ENCODE assay signal across 33 cellular contexts in the genomic region with DNA sequence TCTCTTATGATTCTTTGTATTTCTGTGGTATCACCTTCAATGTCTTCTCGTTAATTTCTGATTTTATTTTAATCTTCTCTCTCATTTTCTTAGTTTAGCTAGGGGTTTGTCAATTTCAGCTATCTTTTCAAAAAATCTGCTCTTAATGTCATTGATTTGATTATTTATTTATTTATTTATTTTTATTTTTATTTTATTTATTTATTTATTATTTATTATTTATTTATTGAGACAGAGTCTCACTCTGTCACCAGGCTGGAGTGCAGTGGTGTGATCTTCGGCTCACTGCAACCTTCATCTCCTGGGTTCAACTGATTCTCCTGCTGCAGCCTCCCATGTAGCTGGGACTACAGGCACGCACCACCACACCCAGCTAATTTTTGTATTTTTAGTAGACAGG.
A peak's percentile ranks its signal among the peaks of the same experiment; 100 is the strongest.
DNase-seq lines count a peak whose midpoint lies in the region; ATAC-seq, FAIRE-seq and TF ChIP-seq lines count a peak whose summit lies in the region.
"Had no signal": no experiment of that assay in that cellular context is flagged by ENCODE, and none has a peak within 500 bp of the region (broad histone marks: within the 10 kb centered on the region; RNA-seq: fewer than 3 reads in every experiment).

No MANE protein-coding gene starts in this region.

- TF ChIP-seq EP300 in HepG2 (IDR thresholded peaks at IDR 0.05; ENCODE audit: low read depth in 2 of 2, low read length in 2 of 2) = no peak
- TF ChIP-seq EP300 in HepG2 (CRISPR knock-in tag; IDR thresholded peaks at IDR 0.05; ENCODE audit: borderline replicate concordance) = no peak

- no peak for ATAC-seq in WTC11
- ATAC-seq in HepG2 = no peak
- ATAC-seq: A549; CD8-positive, alpha-beta T cell had no signal

- WGBS in HepG2 (ENCODE audit: low lambda C conversion rate) = 100% methylated on average over 3 of the region's 3 CpGs

- H3K4me1 ChIP-seq in HepG2 (ENCODE audit: insufficient read depth, low read length) = no peaks in the 10 kb centered on the region
- H3K4me1 ChIP-seq: A549; BE2C; BLaER1 treated with 17β-estradiol and CSF1 and Interleukin-3, amounts not matched to agents 10 nM and 100 nM; Caco-2 had no signal

- no peaks in the 10 kb centered on the region for H3K79me2 ChIP-seq in HepG2 (ENCODE audit: insufficient read depth, low read length)

- H3K4me2 ChIP-seq in HepG2 (ENCODE audit: low read depth, low read length) = no peak overlapping the region
- H3K4me2 ChIP-seq: A549; BLaER1; BLaER1 treated with 17β-estradiol and CSF1 and Interleukin-3, amounts not matched to agents 10 nM and 100 nM had no signal

- H3K27me3 Mint-ChIP-seq in WTC11 (ENCODE audit: low read depth) = no peaks in the 10 kb centered on the region
- H3K27me3 Mint-ChIP-seq: B cell; CD4-positive, alpha-beta memory T cell; CD4-positive, alpha-beta T cell; CD4-positive, CD25-positive, alpha-beta regulatory T cell; CD8-positive, alpha-beta memory T cell had no signal

- in situ Hi-C loops in HepG2 (cut with HindIII; ENCODE audit: extremely low pct_ligation_motif_present, low pct_unique_long_range_greater_than_20kb) = no loop called here

- CTCF ChIA-PET in WTC11 (lab: Charles Lee) = no interaction called here
- CTCF ChIA-PET in HepG2 (lab: Yijun Ruan, JAX; ENCODE audit: low intra/inter-chr PET ratio, low total read pairs) = no interaction called here

- H3K36me3 Mint-ChIP-seq in WTC11 = peaks cover 7% of the 10 kb centered on the region; the same call in 1 of the 2 replicates

- H3K27ac Mint-ChIP-seq in WTC11 = no peak overlapping the region
- H3K27ac Mint-ChIP-seq: B cell; CD14-positive monocyte; CD4-positive, alpha-beta memory T cell; CD4-positive, alpha-beta T cell; CD4-positive, CD25-positive, alpha-beta regulatory T cell; CD8-positive, alpha-beta T cell had no signal

- H2AFZ ChIP-seq in HepG2 (ENCODE audit: low read length) = no peak overlapping the region

- intact Hi-C loops in HepG2 (cut with micrococcal nuclease; ENCODE audit: unreplicated experiment) = no loop called here

- TF ChIP-seq CTCF in WTC11 (IDR thresholded peaks at IDR 0.05) = no peak
- TF ChIP-seq CTCF in HepG2 (CRISPR knock-in tag; IDR thresholded peaks at IDR 0.05) = no peak

- no peak overlapping the region for H3K27ac ChIP-seq in HepG2 (ENCODE audit: extremely low read length, insufficient read depth, low read length)
- H3K27ac ChIP-seq: 22Rv1; A549; BLaER1; BLaER1 treated with 17β-estradiol and CSF1 and Interleukin-3, amounts not matched to agents 10 nM and 100 nM; C4-2B had no signal

- BruUV-seq in HepG2 (replicated peaks; lab: Mats Ljungman, UMichigan) = no TSS peak

- no peaks in the 10 kb centered on the region for H3K36me3 ChIP-seq in HepG2 (replicated peaks in 1 of 2; ENCODE audit: control insufficient read depth in 1 of 2, insufficient read depth in 2 of 2, low read length in 2 of 2)
- H3K36me3 ChIP-seq: BE2C, BLaER1 had no signal

- POLR2A ChIA-PET in WTC11 (lab: Charles Lee) = no interaction called here
- POLR2A ChIA-PET in HepG2 (lab: Yijun Ruan, JAX) = interaction anchor here (0.5 kb wide), 1 partner anchor 16 kb away, joined by 3 read pairs; no protein-coding TSS in a partner anchor

- no peaks in the 10 kb centered on the region for H4K20me1 ChIP-seq in HepG2 (ENCODE audit: insufficient read depth, low read length)
- H4K20me1 ChIP-seq: BLaER1; BLaER1 treated with 17β-estradiol and CSF1 and Interleukin-3, amounts not matched to agents 10 nM and 100 nM had no signal

- H3K4me3 ChIP-seq in HepG2 (replicated peaks in 1 of 3; ENCODE audit: insufficient read depth in 1 of 3, low read depth in 2 of 3, low read length in 3 of 3) = no peak overlapping the region
- H3K4me3 ChIP-seq: A549; BLaER1; BLaER1 treated with 17β-estradiol and CSF1 and Interleukin-3, amounts not matched to agents 10 nM and 100 nM had no signal

- H3K27me3 ChIP-seq in HepG2 (ENCODE audit: control insufficient read depth in 1 of 2, insufficient read depth in 2 of 2, low read length in 2 of 2) = no peaks in the 10 kb centered on the region
- H3K27me3 ChIP-seq: BE2C; BLaER1; BLaER1 treated with 17β-estradiol and CSF1 and Interleukin-3, amounts not matched to agents 10 nM and 100 nM had no signal

- no peak overlapping the region for H3K9ac ChIP-seq in HepG2 (ENCODE audit: insufficient read depth, low read depth, low read length)
- H3K9ac ChIP-seq: BLaER1; BLaER1 treated with 17β-estradiol and CSF1 and Interleukin-3, amounts not matched to agents 10 nM and 100 nM had no signal

- no peaks in the 10 kb centered on the region for H3K9me3 ChIP-seq in HepG2 (ENCODE audit: low read length)
- H3K9me3 ChIP-seq: A549, BE2C had no signal

- no peaks in the 10 kb centered on the region for H3K4me1 Mint-ChIP-seq in WTC11
- H3K4me1 Mint-ChIP-seq: CD14-positive monocyte had no signal

- DNase-seq in WTC11 (ENCODE audit: low spot score) = no peak
- DNase-seq in frontal cortex (ENCODE audit: low spot score in 2 of 2) = no peak
- DNase-seq in HepG2 (ENCODE audit: low spot score) = no peak
- no peak for DNase-seq in NCI-H1092 (lab: John Stamatoyannopoulos, UW)
- DNase-seq: 8988T; ACHN; AML-193; BE2C; C1 segment of cervical spinal cord; Caco-2; Calu3; CD4-positive, alpha-beta memory T cell; CD4-positive, alpha-beta T cell; CD4-positive, CD25-positive, alpha-beta regulatory T cell; CD8-positive, alpha-beta memory T cell; CD8-positive, alpha-beta T cell; COR-L47; DMS 273 treated with DMSO at 0.1 percent for 48 hours; DMS153; DMS53; DMS79; DMS79 treated with DMSO at 0.1 percent for 48 hours; DND-41; EL had no signal

- H3K4me3 Mint-ChIP-seq in WTC11 = no peak overlapping the region
- H3K4me3 Mint-ChIP-seq: B cell; CD14-positive monocyte; CD4-positive, alpha-beta memory T cell; CD4-positive, alpha-beta T cell; CD4-positive, CD25-positive, alpha-beta regulatory T cell; CD8-positive, alpha-beta memory T cell; CD8-positive, alpha-beta T cell had no signal

- TF ChIP-seq RAD21 in HepG2 (CRISPR knock-in tag; IDR thresholded peaks at IDR 0.05) = no peak

- TF ChIP-seq POLR2A in HepG2 (IDR thresholded peaks at IDR 0.05; ENCODE audit: insufficient read depth in 1 of 2, low read depth in 2 of 2, low read length in 2 of 2) = no peak

- peak; percentile 69 for FAIRE-seq in frontal cortex (lab: Jason Lieb, UNC)
- FAIRE-seq in HepG2 (lab: Jason Lieb, UNC) = no peak
- FAIRE-seq: A204.1, A549, D721Med had no signal

- peaks cover 35% of the 10 kb centered on the region for H3K9me3 Mint-ChIP-seq in WTC11

TF ChIP-seq in WTC11, 78 proteins besides CTCF, POLR2A, EP300 and RAD21:
- TF ChIP-seq CREB1 (CRISPR knock-in tag; IDR thresholded peaks at IDR 0.05) (no peak), HMGA2 (CRISPR knock-in tag; IDR thresholded peaks at IDR 0.05) (peak; percentile 92)

TF ChIP-seq in HepG2, 621 proteins besides CTCF, POLR2A, EP300 and RAD21:
- TF ChIP-seq TCF12 (IDR thresholded peaks at IDR 0.05) = no peak
- TF ChIP-seq TCF12 (CRISPR knock-in tag; IDR thresholded peaks at IDR 0.05) = no peak
- TF ChIP-seq PAWR (CRISPR knock-in tag; IDR thresholded peaks at IDR 0.05; ENCODE audit: borderline replicate concordance) = no peak
- TF ChIP-seq ZNF598 (CRISPR knock-in tag; IDR thresholded peaks at IDR 0.05; ENCODE audit: borderline replicate concordance) = no peak
- TF ChIP-seq ZNF879 (CRISPR knock-in tag; IDR thresholded peaks at IDR 0.05) = no peak
